ENCODE assay signal across 16 cellular contexts in genomic region chr16:85641776-85642176, GRCh38. TPM values are rescaled to one million over a fixed set of nuclear protein-coding genes. Genes with fewer than 3 reads are reported as not detected.
DNase-seq lines count a peak whose midpoint lies in the region; ATAC-seq and TF ChIP-seq lines count a peak whose summit lies in the region.
"Had no signal": no experiment of that assay in that cellular context is flagged by ENCODE, and none has a peak within 500 bp of the region (broad histone marks: within the 10 kb centered on the region; RNA-seq: fewer than 3 reads in every experiment).

No MANE protein-coding gene starts in this region.

- H3K9me3 Mint-ChIP-seq in neural crest cell, result no peaks in the 10 kb centered on the region
- H3K9me3 Mint-ChIP-seq: activated CD4-positive, alpha-beta memory T cell treated with anti-CD3 and anti-CD28 coated beads for 36 hours; activated naive CD4-positive, alpha-beta T cell treated with anti-CD3 and anti-CD28 coated beads for 36 hours; effector memory CD8-positive, alpha-beta T cell; T-helper 1 cell treated with Interleukin-12 subunit alpha and Interleukin-12 subunit beta and Interleukin-4 antibody, amounts not matched to agents 30 μg/mL and 1 μg/mL, for 36 hours had no signal

- DNase-seq in AG08395 (ENCODE audit: low spot score), result peak; percentile 66
- DNase-seq in NCI-H2171 (lab: John Stamatoyannopoulos, UW), result peak; percentile 73
- DNase-seq in fibroblast of peridontal ligament (ENCODE audit: extremely low read depth), result peak; percentile 6
- DNase-seq in neural crest cell (ENCODE audit: low read depth, low spot score), result no peak
- no peak for DNase-seq in effector CD4-positive, alpha-beta T cell
- DNase-seq in stimulated activated CD4-positive, alpha-beta T cell treated with anti-CD3 and anti-CD28 coated beads, Interleukin-4, amount 100 ng/mL, for 1 hour, result no peak
- DNase-seq in NCI-H2029 (lab: John Stamatoyannopoulos, UW), result no peak
- DNase-seq: activated CD4-positive, alpha-beta memory T cell treated with anti-CD3 and anti-CD28 coated beads for 36 hours; activated naive CD4-positive, alpha-beta T cell treated with anti-CD3 and anti-CD28 coated beads for 36 hours; effector memory CD8-positive, alpha-beta T cell; GF-D8; MM.1S; NK-92 treated with Interleukin-12 subunit alpha and Interleukin-12 subunit beta, amount 100 ng/mL, for 24 hours; stimulated activated CD4-positive, alpha-beta T cell treated with anti-CD3 and anti-CD28 coated beads, Interleukin-12 subunit alpha, Interleukin-12 subunit beta, amount 100 ng/mL, for 4 hours had no signal

- no peak for TF ChIP-seq CTCF in neural crest cell (conservative IDR thresholded peaks at IDR 0.05)

- peaks cover 5% of the 10 kb centered on the region for H3K4me1 Mint-ChIP-seq in neural crest cell

- no peak for ATAC-seq in GM18517 (IDR thresholded peaks at IDR 0.05; ENCODE audit: unreplicated experiment)
- ATAC-seq: effector memory CD8-positive, alpha-beta T cell had no signal

- H3K4me3 Mint-ChIP-seq in neural crest cell, result no peak overlapping the region
- H3K4me3 Mint-ChIP-seq: activated CD4-positive, alpha-beta memory T cell treated with anti-CD3 and anti-CD28 coated beads for 36 hours; activated naive CD4-positive, alpha-beta T cell treated with anti-CD3 and anti-CD28 coated beads for 36 hours; effector memory CD8-positive, alpha-beta T cell; T-helper 1 cell treated with Interleukin-12 subunit alpha and Interleukin-12 subunit beta and Interleukin-4 antibody, amounts not matched to agents 30 μg/mL and 1 μg/mL, for 36 hours had no signal

- no peaks in the 10 kb centered on the region for H3K36me3 Mint-ChIP-seq in neural crest cell (ENCODE audit: low read depth)
- H3K36me3 Mint-ChIP-seq: activated CD4-positive, alpha-beta memory T cell treated with anti-CD3 and anti-CD28 coated beads for 36 hours had no signal

- H3K27ac Mint-ChIP-seq in neural crest cell (ENCODE audit: unreplicated experiment), result peak overlapping the region; percentile 19
- H3K27ac Mint-ChIP-seq: activated CD4-positive, alpha-beta memory T cell treated with anti-CD3 and anti-CD28 coated beads for 36 hours; activated naive CD4-positive, alpha-beta T cell treated with anti-CD3 and anti-CD28 coated beads for 36 hours; T-helper 1 cell treated with Interleukin-12 subunit alpha and Interleukin-12 subunit beta and Interleukin-4 antibody, amounts not matched to agents 30 μg/mL and 1 μg/mL, for 36 hours had no signal

- peaks cover 3% of the 10 kb centered on the region for H3K27me3 Mint-ChIP-seq in neural crest cell (ENCODE audit: low read depth)
- H3K27me3 Mint-ChIP-seq: activated CD4-positive, alpha-beta memory T cell treated with anti-CD3 and anti-CD28 coated beads for 36 hours; effector memory CD8-positive, alpha-beta T cell had no signal

RNA-seq across cellular contexts. Expression of gene GSE1, which starts 28.7 kb away (rescaled TPM):
- 26.7 and 27.3 TPM in 2 replicates for total RNA-seq in neural crest cell

RNA-seq across cellular contexts. Expression of gene GINS2, which starts 47.0 kb away (rescaled TPM):
- total RNA-seq in neural crest cell, result 74.0 and 82.2 TPM in 2 replicates

Comparison
In these comparisons a context has a peak if more than half of its experiments do, and no peak if none do; other contexts are left out.
1. DNase-seq: peak in AG08395 (single experiment), NCI-H2171 (single experiment) and fibroblast of peridontal ligament (single experiment); none in neural crest cell (single experiment), effector CD4-positive, alpha-beta T cell (single experiment), stimulated activated CD4-positive, alpha-beta T cell treated with anti-CD3 and anti-CD28 coated beads, Interleukin-4, amount 100 ng/mL, for 1 hour (single experiment) and NCI-H2029 (single experiment).